10 cellular contexts compared by ENCODE assay signal in genomic region chr5:141634162-141634561, GRCh38. TPM values are rescaled to one million over a fixed set of nuclear protein-coding genes. Genes with fewer than 3 reads are reported as not detected.
DNase-seq lines count a peak whose midpoint lies in the region; ATAC-seq lines count a peak whose summit lies in the region.
"Had no signal": no experiment of that assay in that cellular context is flagged by ENCODE, and none has a peak within 500 bp of the region (broad histone marks: within the 10 kb centered on the region; RNA-seq: fewer than 3 reads in every experiment).

No MANE protein-coding gene starts in this region.

- peaks cover 60% of the 10 kb centered on the region for H3K36me3 ChIP-seq in MG63

- H3K4me1 Mint-ChIP-seq in activated CD4-positive, alpha-beta T cell treated with anti-CD3 and anti-CD28 coated beads, Interleukin-2, amount 10 ng/mL, durations not matched to agents 7 days and 5 days = peaks cover 43% of the 10 kb centered on the region
- H3K4me1 Mint-ChIP-seq in stimulated activated memory B cell treated with anti-CD40 and anti-IgM and Interleukin-4, amounts not matched to agents 10 μg/mL and 1 μg/mL and 100 μg/mL, for 72 hours = peaks cover 45% of the 10 kb centered on the region

- H3K9me3 ChIP-seq in MG63 = no peaks in the 10 kb centered on the region
- H3K9me3 ChIP-seq: mucosa of descending colon had no signal

- POLR2A ChIA-PET in activated CD4-positive, alpha-beta T cell treated with anti-CD3 and anti-CD28 coated beads, Interleukin-2, amount 10 ng/mL, durations not matched to agents 7 days and 5 days (lab: Charles Lee) = no interaction called here

- no peak for DNase-seq in activated CD4-positive, alpha-beta T cell treated with anti-CD3 and anti-CD28 coated beads, Interleukin-2, amount 10 ng/mL, durations not matched to agents 7 days and 5 days
- DNase-seq in activated CD4-positive, alpha-beta T cell treated with anti-CD3 and anti-CD28 coated beads, Interleukin-2, amount 50 U/mL, for 1 hour = no peak
- DNase-seq in NOMO-1 treated with dmso at 0.1 percent for 144 hours (lab: John Stamatoyannopoulos, UW; ENCODE audit: unreplicated experiment) (peak; percentile 41), kidney tubule cell (ENCODE audit: low spot score) (no peak), AG08396 (ENCODE audit: low spot score) (no peak), MG63 (no peak)
- DNase-seq: effector CD8-positive, alpha-beta T cell; mucosa of descending colon had no signal

- no peak overlapping the region for H3K4me3 Mint-ChIP-seq in activated CD4-positive, alpha-beta T cell treated with anti-CD3 and anti-CD28 coated beads, Interleukin-2, amount 10 ng/mL, durations not matched to agents 7 days and 5 days
- peak overlapping the region; percentile 21 for H3K4me3 Mint-ChIP-seq in stimulated activated memory B cell treated with anti-CD40 and anti-IgM and Interleukin-4, amounts not matched to agents 10 μg/mL and 1 μg/mL and 100 μg/mL, for 72 hours

- H3K4me3 ChIP-seq in MG63 = no peak overlapping the region
- H3K4me3 ChIP-seq: mucosa of descending colon had no signal

- no peaks in the 10 kb centered on the region for H3K27me3 Mint-ChIP-seq in activated CD4-positive, alpha-beta T cell treated with anti-CD3 and anti-CD28 coated beads, Interleukin-2, amount 10 ng/mL, durations not matched to agents 7 days and 5 days
- H3K27me3 Mint-ChIP-seq in stimulated activated memory B cell treated with anti-CD40 and anti-IgM and Interleukin-4, amounts not matched to agents 10 μg/mL and 1 μg/mL and 100 μg/mL, for 72 hours = no peaks in the 10 kb centered on the region

- H3K27ac Mint-ChIP-seq in activated CD4-positive, alpha-beta T cell treated with anti-CD3 and anti-CD28 coated beads, Interleukin-2, amount 10 ng/mL, durations not matched to agents 7 days and 5 days = peak overlapping the region; percentile 3
- H3K27ac Mint-ChIP-seq in stimulated activated memory B cell treated with anti-CD40 and anti-IgM and Interleukin-4, amounts not matched to agents 10 μg/mL and 1 μg/mL and 100 μg/mL, for 72 hours = peak overlapping the region; percentile 28

- CTCF ChIA-PET in activated CD4-positive, alpha-beta T cell treated with anti-CD3 and anti-CD28 coated beads, Interleukin-2, amount 10 ng/mL, durations not matched to agents 7 days and 5 days (lab: Charles Lee) = interaction anchor here (1.0 to 17.2 kb wide), 2 partner anchors 15 to 42 kb away, joined by 3 to 318 read pairs; partner anchors contain the start of gene DIAPH1

- H3K9me3 Mint-ChIP-seq in activated CD4-positive, alpha-beta T cell treated with anti-CD3 and anti-CD28 coated beads, Interleukin-2, amount 10 ng/mL, durations not matched to agents 7 days and 5 days = no peaks in the 10 kb centered on the region
- H3K9me3 Mint-ChIP-seq in stimulated activated memory B cell treated with anti-CD40 and anti-IgM and Interleukin-4, amounts not matched to agents 10 μg/mL and 1 μg/mL and 100 μg/mL, for 72 hours = no peaks in the 10 kb centered on the region

- peaks cover 27% of the 10 kb centered on the region for H3K36me3 Mint-ChIP-seq in activated CD4-positive, alpha-beta T cell treated with anti-CD3 and anti-CD28 coated beads, Interleukin-2, amount 10 ng/mL, durations not matched to agents 7 days and 5 days (ENCODE audit: low read depth)
- peaks cover 11% of the 10 kb centered on the region for H3K36me3 Mint-ChIP-seq in stimulated activated memory B cell treated with anti-CD40 and anti-IgM and Interleukin-4, amounts not matched to agents 10 μg/mL and 1 μg/mL and 100 μg/mL, for 72 hours

- H3K27me3 ChIP-seq in MG63 = no peaks in the 10 kb centered on the region; the same call in 1 of the 2 replicates

- ATAC-seq in HG02870 (IDR thresholded peaks at IDR 0.05; ENCODE audit: unreplicated experiment) = peak; percentile 83
- ATAC-seq in stimulated activated memory B cell treated with anti-CD40 and anti-IgM and Interleukin-4, amounts not matched to agents 10 μg/mL and 1 μg/mL and 100 μg/mL, for 72 hours = peak; percentile 72
- ATAC-seq: mucosa of descending colon had no signal

RNA-seq across cellular contexts. Expression of gene HDAC3, which starts 2.5 kb away (rescaled TPM):
- total RNA-seq in activated CD4-positive, alpha-beta T cell treated with anti-CD3 and anti-CD28 coated beads, Interleukin-2, amount 10 ng/mL, durations not matched to agents 7 days and 5 days = 10 to 100 TPM; 70.2 to 73.9 TPM
- total RNA-seq in MG63 (2014; rRNA removed; shearing (Covaris generic); ENCODE audit: low replicate concordance) = 122 and 169 TPM in 2 replicates

RNA-seq across cellular contexts. Expression of gene RELL2, which starts 2.6 kb away (rescaled TPM):
- total RNA-seq in activated CD4-positive, alpha-beta T cell treated with anti-CD3 and anti-CD28 coated beads, Interleukin-2, amount 10 ng/mL, durations not matched to agents 7 days and 5 days = 10 to 100 TPM; 25.1 to 26.9 TPM
- 13.2 and 15.1 TPM in 2 replicates for total RNA-seq in MG63 (2014; rRNA removed; shearing (Covaris generic); ENCODE audit: low replicate concordance)

RNA-seq across cellular contexts. Expression of gene DIAPH1, which starts 15.4 kb away (rescaled TPM):
- total RNA-seq in activated CD4-positive, alpha-beta T cell treated with anti-CD3 and anti-CD28 coated beads, Interleukin-2, amount 10 ng/mL, durations not matched to agents 7 days and 5 days = 100 to 1,000 TPM; 297 to 302 TPM
- 28.4 and 43.9 TPM in 2 replicates for total RNA-seq in MG63 (2014; rRNA removed; shearing (Covaris generic); ENCODE audit: low replicate concordance)

RNA-seq across cellular contexts. Expression of gene FCHSD1, which starts 17.1 kb away (rescaled TPM):
- total RNA-seq in activated CD4-positive, alpha-beta T cell treated with anti-CD3 and anti-CD28 coated beads, Interleukin-2, amount 10 ng/mL, durations not matched to agents 7 days and 5 days = 10 to 100 TPM; 58.0 to 59.3 TPM
- 3.4 and 5.8 TPM in 2 replicates for total RNA-seq in MG63 (2014; rRNA removed; shearing (Covaris generic); ENCODE audit: low replicate concordance)

RNA-seq across cellular contexts. Expression of gene ARAP3, which starts 47.9 kb away (rescaled TPM):
- total RNA-seq in activated CD4-positive, alpha-beta T cell treated with anti-CD3 and anti-CD28 coated beads, Interleukin-2, amount 10 ng/mL, durations not matched to agents 7 days and 5 days = 1 to 10 TPM; 4.2 to 4.6 TPM
- total RNA-seq in MG63 (2014; rRNA removed; shearing (Covaris generic); ENCODE audit: low replicate concordance) = 2.1 and 4.6 TPM in 2 replicates
